8 cellular contexts compared by ENCODE assay signal in genomic region chr1:209227941-209228340, GRCh38.
"Had no signal": no experiment of that assay in that cellular context is flagged by ENCODE, and none has a peak within 500 bp of the region (broad histone marks: within the 10 kb centered on the region; RNA-seq: fewer than 3 reads in every experiment).

No MANE protein-coding gene starts in this region.

- H2AFZ ChIP-seq: GM23248 had no signal

- FAIRE-seq: H1, H54 had no signal

- DNase-seq: GM23248, H9, HCEC 1CT, KBM-7 had no signal

- H3K4me3 Mint-ChIP-seq: H9, IgD-negative memory B cell had no signal

- H3K9ac ChIP-seq: GM23248 had no signal

- H3K27ac ChIP-seq: GM23248, HL-60 had no signal

- H3K4me3 ChIP-seq: GM23248 had no signal

- H3K36me3 Mint-ChIP-seq: IgD-negative memory B cell had no signal

- H3K27ac Mint-ChIP-seq: IgD-negative memory B cell had no signal
